In genomic region chr11:12110201-12110713, GRCh38 we compare ENCODE assay signal across 7 cellular contexts. TPM values are rescaled to one million over a fixed set of nuclear protein-coding genes. Genes with fewer than 3 reads are reported as not detected.
DNase-seq lines count a peak whose midpoint lies in the region; ATAC-seq and TF ChIP-seq lines count a peak whose summit lies in the region.

MICAL2 (plus strand) TSS chr11:12110590; CDS start chr11:12162156, 51,566 bp downstream.

- peaks cover 2% of the 10 kb centered on the region; the same call in 1 of the 2 replicates for H3K4me1 ChIP-seq in iPS DF 6.9 (ENCODE audit: control insufficient read depth, insufficient read depth, low read length)
- H3K4me1 ChIP-seq in gastrocnemius medialis, result peaks cover 10 to 19% of the 10 kb centered on the region in 2 donors

- peak; percentile 13 for DNase-seq in NCI-H2081 treated with DMSO at 0.1 percent for 48 hours (lab: John Stamatoyannopoulos, UW)
- DNase-seq in UCSD-AML1 (lab: John Stamatoyannopoulos, UW; ENCODE audit: unreplicated experiment), result peak; percentile 91
- DNase-seq in iPS DF 6.9 (ENCODE audit: low read depth, low spot score), result no peak
- peak; percentile 78 to 82 for DNase-seq in gastrocnemius medialis

- no CpG with 5 or more reads among the region's 56 CpGs for WGBS in iPS DF 6.9 (ENCODE audit: insufficient coverage, insufficient read length)

- H3K36me3 Mint-ChIP-seq in brain, result no peaks in the 10 kb centered on the region

- TF ChIP-seq CTCF in brain (conservative IDR thresholded peaks at IDR 0.05) (no peak), gastrocnemius medialis (IDR thresholded peaks at IDR 0.05 in 4 of 5, conservative IDR thresholded peaks at IDR 0.05 in 1 of 5) (peak in 1 of 5 experiments; percentile 12)

- H3K4me3 Mint-ChIP-seq in brain, result peak within 1 kb of the TSS; percentile 81 to 88 (median 83)

- H3K27me3 Mint-ChIP-seq in brain, result peaks cover 54% of the 10 kb centered on the region

- ATAC-seq in GM18517 (IDR thresholded peaks at IDR 0.05; ENCODE audit: unreplicated experiment), result peak; percentile 91
- ATAC-seq in HG03025 (IDR thresholded peaks at IDR 0.05; ENCODE audit: low FRiP score, unreplicated experiment), result peak; percentile 98
- ATAC-seq in gastrocnemius medialis, result peak; percentile 90 to 91

- peak within 1 kb of the TSS in 3 of 5 experiments; percentile 49 to 77 (median 50) for H3K27ac Mint-ChIP-seq in brain

- peaks cover 39% of the 10 kb centered on the region for H3K4me1 Mint-ChIP-seq in brain

- H3K27me3 ChIP-seq in iPS DF 6.9 (ENCODE audit: control insufficient read depth, insufficient read depth, low read length) (peaks cover 7% of the 10 kb centered on the region; the same call in 1 of the 2 replicates), gastrocnemius medialis (no peaks in the 10 kb centered on the region)

- intact Hi-C loops in gastrocnemius medialis (cut with DNase I; ENCODE audit: low total_unique reads), result loop anchor here (2.0 to 5.0 kb wide), 3 partner anchors 43 to 267 kb away; no protein-coding TSS in a partner anchor

- H3K36me3 ChIP-seq in iPS DF 6.9 (ENCODE audit: control insufficient read depth, insufficient read depth, low read length) (no peaks in the 10 kb centered on the region), gastrocnemius medialis (no peaks in the 10 kb centered on the region)

- no peaks in the 10 kb centered on the region for H3K9me3 ChIP-seq in iPS DF 6.9 (ENCODE audit: control insufficient read depth, insufficient read depth, low read length)
- no peaks in the 10 kb centered on the region for H3K9me3 ChIP-seq in gastrocnemius medialis

- H3K9me3 Mint-ChIP-seq in brain, result peaks cover 0 to 3% (median 0%) of the 10 kb centered on the region in 5 experiments

- in situ Hi-C loops in gastrocnemius medialis (cut with MboI; ENCODE audit: low sequenced_read_pairs in 4 of 4), result no loop called here

- H3K27ac ChIP-seq in iPS DF 6.9 (ENCODE audit: low read length) (no peak within 1 kb of the TSS), gastrocnemius medialis (peak within 1 kb of the TSS; percentile 70 to 82 (median 80))

- peak; percentile 85 to 87 for TF ChIP-seq POLR2A in gastrocnemius medialis (IDR thresholded peaks at IDR 0.05)

- H3K4me3 ChIP-seq in iPS DF 6.9 (ENCODE audit: low read length), result peak within 1 kb of the TSS; percentile 60
- peak within 1 kb of the TSS; percentile 65 to 92 (median 77) for H3K4me3 ChIP-seq in gastrocnemius medialis

RNA-seq across cellular contexts. Expression of gene MICAL2, which starts in this region (rescaled TPM):
- polyA plus RNA-seq in brain (ENCODE audit: insufficient read depth, low read depth, low replicate concordance), result 62.9 TPM
- total RNA-seq in gastrocnemius medialis, result 10 to 100 TPM; 24.7 to 53.7 (median 37.0) TPM
